In genomic region chr6:6891949-6892461, GRCh38 we compare ENCODE assay signal across 14 cellular contexts.
A peak's percentile ranks its signal among the peaks of the same experiment; 100 is the strongest.
DNase-seq lines count a peak whose midpoint lies in the region; ATAC-seq and TF ChIP-seq lines count a peak whose summit lies in the region.
"Had no signal": no experiment of that assay in that cellular context is flagged by ENCODE, and none has a peak within 500 bp of the region (broad histone marks: within the 10 kb centered on the region; RNA-seq: fewer than 3 reads in every experiment).

No MANE protein-coding gene starts in this region.

- peak; percentile 75 to 76 for ATAC-seq in gastrocnemius medialis
- no peak for ATAC-seq in HG03469 (IDR thresholded peaks at IDR 0.05; ENCODE audit: unreplicated experiment)

- in situ Hi-C loops in gastrocnemius medialis (cut with MboI; ENCODE audit: low sequenced_read_pairs in 4 of 4): loop anchor here in 1 of 4 donors (5.0 to 10.0 kb wide), 2 partner anchors 65 to 157 kb away; no protein-coding TSS in a partner anchor

- no peaks in the 10 kb centered on the region for H3K27me3 ChIP-seq in gastrocnemius medialis
- H3K27me3 ChIP-seq in SJCRH30: no peaks in the 10 kb centered on the region
- H3K27me3 ChIP-seq: pancreas had no signal

- TF ChIP-seq CTCF in NB4 (IDR thresholded peaks at IDR 0.05; ENCODE audit: low read depth, low read length) (no peak), gastrocnemius medialis (IDR thresholded peaks at IDR 0.05 in 4 of 5, conservative IDR thresholded peaks at IDR 0.05 in 1 of 5) (no peak)

- H3K9me3 ChIP-seq in gastrocnemius medialis (no peaks in the 10 kb centered on the region), SJCRH30 (replicated peaks) (no peaks in the 10 kb centered on the region)
- H3K9me3 ChIP-seq: pancreas had no signal

- H3K4me1 Mint-ChIP-seq in dendritic cell treated with granulocyte-macrophage colony-stimulating factor and Interleukin-4, amounts not matched to agents 40 ng/mL and 50 ng/mL, for 4 days (ENCODE audit: low read depth): peaks cover 66% of the 10 kb centered on the region

- DNase-seq in NCI-H510A treated with DMSO at 0.1 percent for 48 hours (lab: John Stamatoyannopoulos, UW) (peak; percentile 3), NCI-H510A (lab: John Stamatoyannopoulos, UW) (no peak), NB4 (ENCODE audit: low read depth) (peak; percentile 93), gastrocnemius medialis (peak; percentile 73 to 80), SJCRH30 (no peak), NCI-H1092 treated with DMSO at 0.1 percent for 48 hours (lab: John Stamatoyannopoulos, UW) (no peak)
- DNase-seq: activated CD4-positive, alpha-beta T cell treated with anti-CD3 and anti-CD28 coated beads, Interleukin-2, amount 50 U/mL, for 1 hour; activated gamma-delta T cell treated with Interleukin-2 at 50 U/mL for 16 hours; central memory CD4-positive, alpha-beta T cell; NCI-H1105; T-helper 1 cell had no signal

- no peak overlapping the region for H3K4me3 Mint-ChIP-seq in dendritic cell treated with granulocyte-macrophage colony-stimulating factor and Interleukin-4, amounts not matched to agents 40 ng/mL and 50 ng/mL, for 4 days

- no peaks in the 10 kb centered on the region for H3K27me3 Mint-ChIP-seq in dendritic cell treated with granulocyte-macrophage colony-stimulating factor and Interleukin-4, amounts not matched to agents 40 ng/mL and 50 ng/mL, for 4 days

- TF ChIP-seq POLR2A in NB4 (IDR thresholded peaks at IDR 0.05; ENCODE audit: extremely low read depth, insufficient read length) (no peak), gastrocnemius medialis (IDR thresholded peaks at IDR 0.05) (peak; percentile 52 to 53)

- H3K36me3 Mint-ChIP-seq in dendritic cell treated with granulocyte-macrophage colony-stimulating factor and Interleukin-4, amounts not matched to agents 40 ng/mL and 50 ng/mL, for 4 days (ENCODE audit: low read depth): no peaks in the 10 kb centered on the region

- intact Hi-C loops in dendritic cell treated with granulocyte-macrophage colony-stimulating factor and Interleukin-4, amounts not matched to agents 40 ng/mL and 50 ng/mL, for 4 days (cut with micrococcal nuclease): no loop called here
- intact Hi-C loops in gastrocnemius medialis (cut with DNase I; ENCODE audit: low total_unique reads): loop anchor here (1.0 to 5.0 kb wide), 5 partner anchors 35 to 245 kb away; no protein-coding TSS in a partner anchor

- H3K4me1 ChIP-seq in gastrocnemius medialis (peaks cover 44% of the 10 kb centered on the region in 2 donors), SJCRH30 (peaks cover 18% of the 10 kb centered on the region)
- H3K4me1 ChIP-seq: pancreas had no signal

- peak overlapping the region; percentile 73 for H3K27ac Mint-ChIP-seq in dendritic cell treated with granulocyte-macrophage colony-stimulating factor and Interleukin-4, amounts not matched to agents 40 ng/mL and 50 ng/mL, for 4 days

- no peaks in the 10 kb centered on the region for H3K36me3 ChIP-seq in gastrocnemius medialis
- no peaks in the 10 kb centered on the region for H3K36me3 ChIP-seq in SJCRH30
- H3K36me3 ChIP-seq: pancreas had no signal

- no peak overlapping the region for H3K4me3 ChIP-seq in NB4 (ENCODE audit: low read depth, low read length)
- H3K4me3 ChIP-seq in gastrocnemius medialis: no peak overlapping the region
- no peak overlapping the region for H3K4me3 ChIP-seq in SJCRH30
- H3K4me3 ChIP-seq: pancreas had no signal

- H3K9me3 Mint-ChIP-seq in dendritic cell treated with granulocyte-macrophage colony-stimulating factor and Interleukin-4, amounts not matched to agents 40 ng/mL and 50 ng/mL, for 4 days: no peaks in the 10 kb centered on the region

- H3K27ac ChIP-seq in gastrocnemius medialis (peak overlapping the region; percentile 93 to 98 (median 96)), SJCRH30 (no peak overlapping the region)

Comparison
In these comparisons a context has a peak if more than half of its experiments do, and no peak if none do; other contexts are left out.
1. DNase-seq: peak in NCI-H510A treated with DMSO at 0.1 percent for 48 hours (single experiment), NB4 (single experiment) and gastrocnemius medialis (2 of 2); none in NCI-H510A (single experiment), SJCRH30 (0 of 2) and NCI-H1092 treated with DMSO at 0.1 percent for 48 hours (single experiment).